8 cellular contexts compared by ENCODE assay signal in genomic region chr11:126268708-126269579, GRCh38. TPM values are rescaled to one million over a fixed set of nuclear protein-coding genes. Genes with fewer than 3 reads are reported as not detected.
DNase-seq lines count a peak whose midpoint lies in the region; ATAC-seq and FAIRE-seq lines count a peak whose summit lies in the region.

Gene FOXRED1 (plus strand): TSS chr11:126269154. CDS start chr11:126269207, 53 bp downstream.
Gene SRPRA (minus strand): TSS chr11:126268895. CDS start chr11:126268804, 91 bp downstream.

- H3K27ac ChIP-seq in KOPT-K1 (ENCODE audit: low read depth, low read length, poor library complexity, severe bottlenecking) (peak within 1 kb of the TSS; percentile 82), muscle layer of duodenum (ENCODE audit: low read length) (peak within 1 kb of the TSS; percentile 92)

- H3K4me3 ChIP-seq in muscle layer of duodenum (ENCODE audit: low read depth in 1 of 2, low read length in 2 of 2): peak within 1 kb of the TSS; percentile 79 to 92

- no peaks in the 10 kb centered on the region for H3K9me3 ChIP-seq in KOPT-K1 (ENCODE audit: insufficient read depth, low read length, poor library complexity, severe bottlenecking)
- no peaks in the 10 kb centered on the region for H3K9me3 ChIP-seq in muscle layer of duodenum (ENCODE audit: control insufficient read depth in 1 of 2, low read length in 2 of 2)

- H3K4me1 Mint-ChIP-seq in activated T-cell treated with anti-CD3 and anti-CD28 coated beads, Interleukin-2, amount 50 U/mL, for 72 hours (ENCODE audit: low read depth): peaks cover 53% of the 10 kb centered on the region

- peak; percentile 74 for FAIRE-seq in RCC 7860 (lab: Jason Lieb, UNC)

- no peaks in the 10 kb centered on the region for H3K27me3 Mint-ChIP-seq in activated T-cell treated with anti-CD3 and anti-CD28 coated beads, Interleukin-2, amount 50 U/mL, for 72 hours (ENCODE audit: low read depth)

- DNase-seq in DMS79 (lab: John Stamatoyannopoulos, UW) (peak; percentile 99), RCC 7860 (ENCODE audit: low spot score) (peak; percentile 93)
- DNase-seq in activated T-cell treated with anti-CD3 and anti-CD28 coated beads, Interleukin-2, amount 50 U/mL, for 72 hours: peak; percentile 100
- peak; percentile 99 to 100 for DNase-seq in stimulated activated CD8-positive, alpha-beta memory T cell treated with anti-CD3 and anti-CD28 coated beads, Interleukin-7, amount 100 ng/mL, for 4 hours (ENCODE audit: low read depth in 2 of 2)

- no peaks in the 10 kb centered on the region for H3K9me3 Mint-ChIP-seq in activated T-cell treated with anti-CD3 and anti-CD28 coated beads, Interleukin-2, amount 50 U/mL, for 72 hours

- no peaks in the 10 kb centered on the region for H3K27me3 ChIP-seq in muscle layer of duodenum (ENCODE audit: low read depth, low read length)

- peak; percentile 99 for ATAC-seq in GM21786 (IDR thresholded peaks at IDR 0.05; ENCODE audit: unreplicated experiment)
- ATAC-seq in activated T-cell treated with anti-CD3 and anti-CD28 coated beads, Interleukin-2, amount 50 U/mL, for 72 hours (replicated peaks in 1 of 2): peak; percentile 99
- ATAC-seq in esophagus mucosa: peak; percentile 100

- H3K27ac Mint-ChIP-seq in activated T-cell treated with anti-CD3 and anti-CD28 coated beads, Interleukin-2, amount 50 U/mL, for 72 hours: peak within 1 kb of the TSS; percentile 100

- peak within 1 kb of the TSS; percentile 96 to 97 for H3K4me3 Mint-ChIP-seq in activated T-cell treated with anti-CD3 and anti-CD28 coated beads, Interleukin-2, amount 50 U/mL, for 72 hours

- H3K36me3 ChIP-seq in KOPT-K1 (ENCODE audit: insufficient read depth, low read length) (peaks cover 67% of the 10 kb centered on the region), muscle layer of duodenum (ENCODE audit: control insufficient read depth in 1 of 2, insufficient read depth in 2 of 2, low read length in 2 of 2) (peaks cover 43% of the 10 kb centered on the region in 2 donors)

- H3K4me1 ChIP-seq in muscle layer of duodenum (ENCODE audit: control insufficient read depth in 1 of 2, insufficient read depth in 2 of 2, low read length in 2 of 2): peaks cover 5 to 20% of the 10 kb centered on the region in 2 donors

- H3K36me3 Mint-ChIP-seq in activated T-cell treated with anti-CD3 and anti-CD28 coated beads, Interleukin-2, amount 50 U/mL, for 72 hours (ENCODE audit: insufficient read depth in 2 of 2): peaks cover 13 to 28% of the 10 kb centered on the region in 2 donors

RNA-seq across cellular contexts. Expression of gene FOXRED1, which starts in this region (rescaled TPM):
- total RNA-seq in activated T-cell treated with anti-CD3 and anti-CD28 coated beads, Interleukin-2, amount 50 U/mL, for 72 hours: 10 to 100 TPM; 35.0 to 51.9 TPM
- total RNA-seq in esophagus mucosa: 13.2 TPM

RNA-seq across cellular contexts. Expression of gene SRPRA, which starts in this region (rescaled TPM):
- 100 to 1,000 TPM; 118 to 136 TPM for total RNA-seq in activated T-cell treated with anti-CD3 and anti-CD28 coated beads, Interleukin-2, amount 50 U/mL, for 72 hours
- total RNA-seq in esophagus mucosa: 49.0 TPM

Comparison
In these comparisons a context has a peak if more than half of its experiments do, and no peak if none do; other contexts are left out.
1. Peak in every context shown above with its lines: DNase-seq, ATAC-seq, H3K4me3 ChIP-seq and H3K27ac ChIP-seq.